Comparison of ENCODE assay signal across 28 cellular contexts in the genomic region with DNA sequence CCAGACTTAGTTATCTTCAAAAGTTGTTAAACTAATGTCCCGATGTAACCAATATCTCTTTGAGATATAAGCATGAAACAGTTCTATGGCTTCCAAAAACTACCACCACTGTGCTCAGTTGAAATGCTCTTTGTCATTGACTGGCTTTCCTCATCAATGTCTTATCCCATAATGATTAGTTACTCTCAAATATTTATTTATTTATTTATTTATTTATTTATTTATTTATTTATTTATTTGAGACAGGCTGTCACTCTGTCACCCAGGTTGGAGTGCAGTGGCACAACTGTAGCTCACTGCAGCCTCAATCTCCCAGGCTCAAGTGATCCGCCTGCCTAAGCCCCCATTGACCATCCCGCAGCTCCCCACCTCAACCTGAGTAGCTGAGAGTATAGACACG.
"Had no signal": no experiment of that assay in that cellular context is flagged by ENCODE, and none has a peak within 500 bp of the region (broad histone marks: within the 10 kb centered on the region; RNA-seq: fewer than 3 reads in every experiment).

No MANE protein-coding gene starts in this region.

- H3K27ac ChIP-seq: stomach, suprapubic skin, testis, thoracic aorta, thyroid gland, tibial artery, tibial nerve, transverse colon, upper lobe of left lung, upper lobe of right lung, uterus, vagina had no signal

- H3K27me3 Mint-ChIP-seq: type B pancreatic cell had no signal

- ATAC-seq: stimulated activated effector memory CD8-positive, alpha-beta T cell treated with anti-CD3 and anti-CD28 coated beads, Interleukin-12 subunit alpha, Interleukin-12 subunit beta, amount 100 ng/mL, for 72 hours; stimulated activated memory B cell treated with anti-CD40 and anti-IgM and Interleukin-4, amounts not matched to agents 10 μg/mL and 1 μg/mL and 100 μg/mL, for 72 hours; stimulated activated naive B cell treated with anti-CD40 and anti-IgM and Interleukin-4, amounts not matched to agents 10 μg/mL and 1 μg/mL and 100 μg/mL, for 72 hours; stimulated activated naive CD8-positive, alpha-beta T cell treated with anti-CD3 and anti-CD28 coated beads, Interleukin-15, amount 100 ng/mL, for 72 hours; stimulated activated naive CD8-positive, alpha-beta T cell treated with anti-CD3 and anti-CD28 coated beads, Interleukin-15, Interleukin-2, amounts not matched to agents 100 U/mL and 50 U/mL, for 24 hours; upper lobe of right lung had no signal

- FAIRE-seq: urothelium cell line had no signal

- H3K36me3 Mint-ChIP-seq: stimulated activated effector memory CD8-positive, alpha-beta T cell treated with anti-CD3 and anti-CD28 coated beads, Interleukin-12 subunit alpha, Interleukin-12 subunit beta, amount 100 ng/mL, for 72 hours; stimulated activated memory B cell treated with anti-CD40 and anti-IgM and Interleukin-4, amounts not matched to agents 10 μg/mL and 1 μg/mL and 100 μg/mL, for 72 hours; stimulated activated naive B cell treated with anti-CD40 and anti-IgM and Interleukin-4, amounts not matched to agents 10 μg/mL and 1 μg/mL and 100 μg/mL, for 72 hours; type B pancreatic cell had no signal

- H3K27me3 ChIP-seq: stomach, suprapubic skin, testis, thyroid gland, tibial artery, tibial nerve, transverse colon, upper lobe of left lung, upper lobe of right lung, uterus, vagina had no signal

- H3K4me3 Mint-ChIP-seq: stimulated activated effector memory CD8-positive, alpha-beta T cell treated with anti-CD3 and anti-CD28 coated beads, Interleukin-12 subunit alpha, Interleukin-12 subunit beta, amount 100 ng/mL, for 72 hours; stimulated activated memory B cell treated with anti-CD40 and anti-IgM and Interleukin-4, amounts not matched to agents 10 μg/mL and 1 μg/mL and 100 μg/mL, for 72 hours; stimulated activated naive B cell treated with anti-CD40 and anti-IgM and Interleukin-4, amounts not matched to agents 10 μg/mL and 1 μg/mL and 100 μg/mL, for 72 hours; stimulated activated naive CD8-positive, alpha-beta T cell treated with anti-CD3 and anti-CD28 coated beads, Interleukin-15, amount 100 ng/mL, for 72 hours; stimulated activated naive CD8-positive, alpha-beta T cell treated with anti-CD3 and anti-CD28 coated beads, Interleukin-15, Interleukin-2, amounts not matched to agents 100 ng/mL and 50 ng/mL, for 24 hours; type B pancreatic cell had no signal

- H3K4me3 ChIP-seq: stomach, suprapubic skin, testis, thoracic aorta, thyroid gland, tibial artery, tibial nerve, transverse colon, upper lobe of left lung, upper lobe of right lung, uterus, vagina had no signal

- H3K4me1 ChIP-seq: suprapubic skin, testis, thyroid gland, tibial artery, tibial nerve, upper lobe of left lung, upper lobe of right lung, uterus, vagina had no signal

- H3K9me3 Mint-ChIP-seq: stimulated activated effector memory CD8-positive, alpha-beta T cell treated with anti-CD3 and anti-CD28 coated beads, Interleukin-12 subunit alpha, Interleukin-12 subunit beta, amount 100 ng/mL, for 72 hours; stimulated activated memory B cell treated with anti-CD40 and anti-IgM and Interleukin-4, amounts not matched to agents 10 μg/mL and 1 μg/mL and 100 μg/mL, for 72 hours; stimulated activated naive B cell treated with anti-CD40 and anti-IgM and Interleukin-4, amounts not matched to agents 10 μg/mL and 1 μg/mL and 100 μg/mL, for 72 hours; stimulated activated naive CD8-positive, alpha-beta T cell treated with anti-CD3 and anti-CD28 coated beads, Interleukin-15, amount 100 ng/mL, for 72 hours; stimulated activated naive CD8-positive, alpha-beta T cell treated with anti-CD3 and anti-CD28 coated beads, Interleukin-15, Interleukin-2, amounts not matched to agents 100 ng/mL and 50 ng/mL, for 24 hours; type B pancreatic cell had no signal

- H3K36me3 ChIP-seq: stomach, suprapubic skin, thoracic aorta, thyroid gland, tibial artery, tibial nerve, transverse colon, upper lobe of left lung, upper lobe of right lung, uterus, vagina had no signal

- H3K27ac Mint-ChIP-seq: stimulated activated effector memory CD8-positive, alpha-beta T cell treated with anti-CD3 and anti-CD28 coated beads, Interleukin-12 subunit alpha, Interleukin-12 subunit beta, amount 100 ng/mL, for 72 hours; stimulated activated memory B cell treated with anti-CD40 and anti-IgM and Interleukin-4, amounts not matched to agents 10 μg/mL and 1 μg/mL and 100 μg/mL, for 72 hours; stimulated activated naive B cell treated with anti-CD40 and anti-IgM and Interleukin-4, amounts not matched to agents 10 μg/mL and 1 μg/mL and 100 μg/mL, for 72 hours; stimulated activated naive CD8-positive, alpha-beta T cell treated with anti-CD3 and anti-CD28 coated beads, Interleukin-15, amount 100 ng/mL, for 72 hours; stimulated activated naive CD8-positive, alpha-beta T cell treated with anti-CD3 and anti-CD28 coated beads, Interleukin-15, Interleukin-2, amounts not matched to agents 100 ng/mL and 50 ng/mL, for 24 hours; type B pancreatic cell had no signal

- H3K4me1 Mint-ChIP-seq: stimulated activated effector memory CD8-positive, alpha-beta T cell treated with anti-CD3 and anti-CD28 coated beads, Interleukin-12 subunit alpha, Interleukin-12 subunit beta, amount 100 ng/mL, for 72 hours; stimulated activated memory B cell treated with anti-CD40 and anti-IgM and Interleukin-4, amounts not matched to agents 10 μg/mL and 1 μg/mL and 100 μg/mL, for 72 hours; stimulated activated naive B cell treated with anti-CD40 and anti-IgM and Interleukin-4, amounts not matched to agents 10 μg/mL and 1 μg/mL and 100 μg/mL, for 72 hours; stimulated activated naive CD8-positive, alpha-beta T cell treated with anti-CD3 and anti-CD28 coated beads, Interleukin-15, amount 100 ng/mL, for 72 hours had no signal

- H3K9me3 ChIP-seq: stomach, suprapubic skin, testis, thoracic aorta, thyroid gland, tibial artery, tibial nerve, upper lobe of left lung, upper lobe of right lung, uterus, vagina had no signal

- DNase-seq: stimulated activated CD4-positive, alpha-beta T cell treated with anti-CD3 and anti-CD28 coated beads, Interleukin-2, amount 100 ng/mL, for 48 hours; stimulated activated CD4-positive, alpha-beta T cell treated with anti-CD3 and anti-CD28 coated beads, Interleukin-4, amount 100 ng/mL, for 1 hour; stimulated activated CD4-positive, alpha-beta T cell treated with anti-CD3 and anti-CD28 coated beads, Interleukin-4, amount 100 ng/mL, for 24 hours; stimulated activated CD4-positive, alpha-beta T cell treated with anti-CD3 and anti-CD28 coated beads, Interleukin-4, amount 100 ng/mL, for 4 hours; stimulated activated CD8-positive, alpha-beta memory T cell treated with anti-CD3 and anti-CD28 coated beads, Interleukin-4, amount 100 ng/mL, for 48 hours; stimulated activated naive B cell treated with anti-CD40 and anti-IgM and Interleukin-4, amounts not matched to agents 10 μg/mL and 1 μg/mL and 100 μg/mL, for 72 hours; stimulated activated naive CD4-positive, alpha-beta T cell; stimulated activated naive CD4-positive, alpha-beta T cell treated with Interleukin-2 at 50 U/mL for 16 hours; stimulated activated naive CD8-positive, alpha-beta T cell treated with anti-CD3 and anti-CD28 coated beads, Interleukin-15, amount 100 ng/mL, for 72 hours; stimulated activated naive CD8-positive, alpha-beta T cell treated with anti-CD3 and anti-CD28 coated beads, Interleukin-15, Interleukin-2, amounts not matched to agents 100 U/mL and 50 U/mL, for 24 hours; stomach; substantia nigra; testis; thyroid gland; tibial artery; transverse colon; upper lobe of left lung; upper lobe of right lung; uterus had no signal
